In the genomic region with DNA sequence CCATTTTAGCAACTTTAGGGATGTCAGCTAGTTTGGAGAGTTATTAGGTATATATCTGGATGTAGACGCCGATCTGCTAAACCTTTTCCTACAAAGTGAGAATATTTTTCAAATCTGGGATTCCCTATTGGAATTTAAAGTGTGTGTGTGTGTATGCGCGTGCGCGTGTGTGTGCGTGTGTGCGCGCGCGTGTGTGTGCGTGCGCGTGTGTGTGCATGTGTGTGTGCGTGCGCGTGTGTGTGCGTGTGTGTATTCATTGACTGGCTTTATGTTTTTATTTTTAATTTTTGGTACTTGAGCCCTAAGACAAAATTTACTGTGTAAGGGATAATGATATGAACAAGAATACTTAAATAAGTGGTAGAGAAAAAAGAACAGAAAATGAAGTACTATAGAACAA, we compare ENCODE assay signal across 35 cellular contexts. TPM values are rescaled to one million over a fixed set of nuclear protein-coding genes. Genes with fewer than 3 reads are reported as not detected.
"Had no signal": no experiment of that assay in that cellular context is flagged by ENCODE, and none has a peak within 500 bp of the region (broad histone marks: within the 10 kb centered on the region; RNA-seq: fewer than 3 reads in every experiment).

No MANE protein-coding gene starts in this region.

- FAIRE-seq: colon, endometrium, endothelial cell of umbilical vein, frontal cortex had no signal

- DNase-seq: colonic mucosa; cortex of kidney; dermis blood vessel endothelial cell; dorsolateral prefrontal cortex; effector CD4-positive, alpha-beta T cell; effector CD8-positive, alpha-beta T cell; effector memory CD4-positive, alpha-beta T cell; effector memory CD8-positive, alpha-beta T cell; endodermal cell; erythroblast; esophagus squamous epithelium; foreskin fibroblast; foreskin keratinocyte; foreskin melanocyte; gastrocnemius medialis; glutamatergic neuron; head of caudate nucleus; heart left ventricle; heart right ventricle had no signal

- H3K9me3 ChIP-seq: colonic mucosa, esophagus muscularis mucosa, esophagus squamous epithelium, gastrocnemius medialis, gastroesophageal sphincter, heart left ventricle had no signal

- H3K4me3 Mint-ChIP-seq: dendritic cell treated with granulocyte-macrophage colony-stimulating factor and Interleukin-4, amounts not matched to agents 40 ng/mL and 50 ng/mL, for 4 days; effector memory CD8-positive, alpha-beta T cell; endodermal cell had no signal

- H3K27me3 ChIP-seq: colonic mucosa, esophagus muscularis mucosa, esophagus squamous epithelium, foreskin keratinocyte, gastrocnemius medialis, gastroesophageal sphincter, heart left ventricle, heart right ventricle had no signal

- H3K27ac ChIP-seq: colonic mucosa, coronary artery, dorsolateral prefrontal cortex, epithelial cell of prostate, esophagus muscularis mucosa, esophagus squamous epithelium, foreskin keratinocyte, gastrocnemius medialis, gastroesophageal sphincter, heart left ventricle, heart right ventricle had no signal

- H3K27ac Mint-ChIP-seq: dendritic cell treated with granulocyte-macrophage colony-stimulating factor and Interleukin-4, amounts not matched to agents 40 ng/mL and 50 ng/mL, for 4 days; effector memory CD8-positive, alpha-beta T cell; endodermal cell had no signal

- ATAC-seq: effector memory CD8-positive, alpha-beta T cell; esophagus mucosa; foreskin keratinocyte; gastrocnemius medialis; gastroesophageal sphincter; heart left ventricle; heart right ventricle had no signal

- H3K9me3 Mint-ChIP-seq: endodermal cell had no signal

- H3K27me3 Mint-ChIP-seq: dendritic cell treated with granulocyte-macrophage colony-stimulating factor and Interleukin-4, amounts not matched to agents 40 ng/mL and 50 ng/mL, for 4 days; effector memory CD8-positive, alpha-beta T cell had no signal

- H3K4me3 ChIP-seq: colonic mucosa, coronary artery, dorsolateral prefrontal cortex, esophagus muscularis mucosa, esophagus squamous epithelium, gastrocnemius medialis, gastroesophageal sphincter, heart left ventricle, heart right ventricle had no signal

- H3K4me1 ChIP-seq: colonic mucosa, esophagus muscularis mucosa, esophagus squamous epithelium, foreskin keratinocyte, gastrocnemius medialis, gastroesophageal sphincter, heart left ventricle, heart right ventricle had no signal

- H3K36me3 ChIP-seq: colonic mucosa, esophagus muscularis mucosa, esophagus squamous epithelium, gastrocnemius medialis, gastroesophageal sphincter, heart left ventricle, heart right ventricle had no signal

RNA-seq across cellular contexts. Expression of a gene that starts 8.1 kb away (rescaled TPM):
- total RNA-seq: colonic mucosa, dermis blood vessel endothelial cell, dermis microvascular lymphatic vessel endothelial cell, dorsolateral prefrontal cortex, endodermal cell, endothelial cell of umbilical vein, epithelial cell of proximal tubule, esophagus mucosa, esophagus squamous epithelium, fibroblast of lung, fibroblast of villous mesenchyme, foreskin keratinocyte, frontal cortex, gastrocnemius medialis, gastroesophageal sphincter, glomerular endothelial cell, heart left ventricle, heart right ventricle had no signal
- polyA plus RNA-seq: endothelial cell of umbilical vein, esophagus, fibroblast of lung, foreskin keratinocyte, heart left ventricle, heart right ventricle had no signal
